8 cellular contexts compared by ENCODE assay signal in the genomic region with DNA sequence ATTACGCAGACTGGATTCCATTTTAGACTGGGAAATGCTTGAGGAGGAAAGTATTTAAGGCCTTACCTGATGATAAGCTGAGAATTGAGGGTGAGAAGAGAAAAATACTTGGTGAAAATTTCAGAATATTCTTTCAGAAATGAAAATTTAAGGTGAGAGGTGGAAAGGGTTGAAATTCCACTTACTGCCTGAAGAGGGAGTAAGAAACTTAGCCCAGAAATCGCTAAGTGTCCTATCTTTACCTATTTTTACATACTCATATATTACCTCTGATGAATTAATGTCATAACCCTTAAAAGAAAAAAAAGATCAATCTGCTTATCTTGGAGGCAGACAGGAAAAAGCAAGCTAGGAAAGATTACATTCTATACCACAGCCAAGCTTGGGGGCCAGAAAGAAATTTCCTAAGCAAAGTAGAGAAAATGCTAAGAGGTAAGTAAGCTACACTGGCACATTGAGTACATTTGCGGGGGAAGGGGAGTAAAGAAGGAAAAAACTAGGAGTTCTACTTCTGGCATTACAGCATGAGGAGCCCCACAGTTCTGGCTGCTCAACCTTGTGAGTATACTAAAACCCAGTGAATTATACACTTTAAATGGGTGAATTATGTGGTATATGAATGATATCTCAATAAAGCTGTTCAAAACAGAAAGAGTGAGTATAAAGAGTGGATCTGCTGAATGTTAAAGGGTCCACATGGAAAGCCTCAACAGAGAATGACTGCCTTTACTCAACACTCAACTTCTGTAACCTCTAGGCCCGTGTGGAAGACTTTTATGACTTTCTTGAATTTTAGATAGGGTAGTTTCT. TPM values are rescaled to one million over a fixed set of nuclear protein-coding genes. Genes with fewer than 3 reads are reported as not detected.
DNase-seq lines count a peak whose midpoint lies in the region; ATAC-seq and TF ChIP-seq lines count a peak whose summit lies in the region.

No MANE protein-coding gene starts in this region.

- peak; percentile 62 for ATAC-seq in GM18508 (IDR thresholded peaks at IDR 0.05; ENCODE audit: insufficient read depth, unreplicated experiment)
- ATAC-seq in lung (ENCODE audit: insufficient read depth, low FRiP score), result no peak
- ATAC-seq in GM19324 (IDR thresholded peaks at IDR 0.05; ENCODE audit: low FRiP score, unreplicated experiment), result no peak

- H3K36me3 ChIP-seq in BE2C (peaks cover 30% of the 10 kb centered on the region), lung (ENCODE audit: control insufficient read depth in 2 of 2, insufficient read depth in 2 of 2, low read length in 2 of 2) (peaks cover 5 to 35% of the 10 kb centered on the region in 2 donors)

- TF ChIP-seq CTCF in BE2C (IDR thresholded peaks at IDR 0.05; ENCODE audit: low read depth, low read length) (peak; percentile 79), astrocyte of the cerebellum (IDR thresholded peaks at IDR 0.05; ENCODE audit: low read depth, low read length, missing control alignments) (peak; percentile 73), lung (IDR thresholded peaks at IDR 0.05; ENCODE audit: control extremely low read depth, extremely low read depth) (peak; percentile 58)

- H3K4me1 ChIP-seq in BE2C (no peaks in the 10 kb centered on the region), lung (ENCODE audit: control insufficient read depth in 2 of 2, insufficient read depth in 2 of 2, low read length in 2 of 2) (no peaks in the 10 kb centered on the region)

- in situ Hi-C loops in astrocyte of the cerebellum (cut with HindIII; ENCODE audit: low sequenced_read_pairs), result no loop called here

- H3K27ac ChIP-seq in lung (ENCODE audit: low read depth in 1 of 2, low read length in 1 of 2), result no peak overlapping the region

- no peaks in the 10 kb centered on the region for H3K27me3 ChIP-seq in BE2C
- H3K27me3 ChIP-seq in lung (ENCODE audit: control insufficient read depth, insufficient read depth), result no peaks in the 10 kb centered on the region

- H3K4me3 ChIP-seq in BE2C (ENCODE audit: low read depth, low read length), result no peak overlapping the region
- H3K4me3 ChIP-seq in astrocyte of the cerebellum (ENCODE audit: low read depth, low read length), result no peak overlapping the region
- no peak overlapping the region for H3K4me3 ChIP-seq in lung

- intact Hi-C loops in posterior cingulate gyrus (cut with DNase I), result loop anchor here (5.0 kb wide), 1 partner anchor 113 kb away; no protein-coding TSS in a partner anchor

- DNase-seq in BE2C, result no peak
- peak; percentile 5 for DNase-seq in HPDE6-E6E7 (ENCODE audit: extremely low spot score)
- DNase-seq in astrocyte of the cerebellum (ENCODE audit: low read depth), result no peak
- DNase-seq in lung (ENCODE audit: low spot score), result no peak
- DNase-seq in posterior cingulate gyrus, result no peak
- no peak for DNase-seq in dedifferentiated amniotic fluid mesenchymal stem cell (ENCODE audit: extremely low spot score)

- WGBS in lung, 2 donors, result 77 to 79% methylated on average over 4 of the region's 4 CpGs

- H3K9me3 ChIP-seq in BE2C, result no peaks in the 10 kb centered on the region
- H3K9me3 ChIP-seq in lung (ENCODE audit: control insufficient read depth in 2 of 2, insufficient read depth in 1 of 2, low read length in 1 of 2), result no peaks in the 10 kb centered on the region

RNA-seq across cellular contexts. Expression of a gene that starts 33.8 kb away (rescaled TPM):
- polyA plus RNA-seq in BE2C (2012; ENCODE audit: insufficient read depth, insufficient read length, low read depth), result 10.4 TPM
- 10 to 100 TPM; 13.8 to 34.8 TPM for total RNA-seq in lung
- 1 to 10 TPM; 6.9 to 7.4 TPM for polyA plus RNA-seq in lung

RNA-seq across cellular contexts. Expression of a gene that starts 34.2 kb away (rescaled TPM):
- polyA plus RNA-seq in BE2C (2012; ENCODE audit: insufficient read depth, insufficient read length, low read depth), result 6.5 TPM
- total RNA-seq in lung, result 10 to 100 TPM in 1 of 2 donors, 1 to 10 TPM in 1; 5.5 to 10.6 TPM
- polyA plus RNA-seq in lung, result 1 to 10 TPM; 1.8 to 2.5 TPM
